Comparison of ENCODE assay signal across 1 cellular context in genomic region chr12:110314308-110314707, GRCh38.
TF ChIP-seq lines count a peak whose summit lies in the region.

No MANE protein-coding gene starts in this region.

TF ChIP-seq in K562, 482 proteins besides CTCF, POLR2A, EP300 and RAD21 (continued from another document):
- TF ChIP-seq ZNF639 (CRISPR knock-in tag; conservative IDR thresholded peaks at IDR 0.05 in 1 of 2, IDR thresholded peaks at IDR 0.05 in 1 of 2), result peak in 1 of 2 experiments; percentile 26; a peak in 1 of 4 replicates
- no peak for TF ChIP-seq NUFIP1 (IDR thresholded peaks at IDR 0.05; ENCODE audit: partially characterized antibody)
- TF ChIP-seq CEBPB (tag; IDR thresholded peaks at IDR 0.05), result peak; percentile 91
- no peak for TF ChIP-seq ZFPM2 (CRISPR knock-in tag; IDR thresholded peaks at IDR 0.05)
- TF ChIP-seq JUND (IDR thresholded peaks at IDR 0.05; ENCODE audit: borderline replicate concordance, low read depth, low read length), result peak; percentile 43; the same call in 1 of the 2 replicates
- TF ChIP-seq JUND (tag; IDR thresholded peaks at IDR 0.05; ENCODE audit: borderline replicate concordance, low read depth, low read length), result no peak
- TF ChIP-seq ARID1B (IDR thresholded peaks at IDR 0.05), result peak; percentile 13; the same call in 1 of the 2 replicates
- no peak for TF ChIP-seq NR4A1 (CRISPR knock-in tag; IDR thresholded peaks at IDR 0.05)
- TF ChIP-seq NR4A1 (tag; IDR thresholded peaks at IDR 0.05), result no peak
- TF ChIP-seq XRCC5 (IDR thresholded peaks at IDR 0.05; ENCODE audit: low read depth, low read length), result no peak
- TF ChIP-seq ATF4 (CRISPR knock-in tag; IDR thresholded peaks at IDR 0.05), result no peak
- TF ChIP-seq ZKSCAN8 (CRISPR knock-in tag; IDR thresholded peaks at IDR 0.05), result peak; percentile 69; the same call in 1 of the 2 replicates
- TF ChIP-seq FOSL1 (tag; conservative IDR thresholded peaks at IDR 0.05), result peak; percentile 89
- TF ChIP-seq ZNF395 (CRISPR knock-in tag; IDR thresholded peaks at IDR 0.05), result no peak
- no peak for TF ChIP-seq ZNF253 (CRISPR knock-in tag; conservative IDR thresholded peaks at IDR 0.05)
- TF ChIP-seq JUN (IDR thresholded peaks at IDR 0.05; ENCODE audit: borderline replicate concordance, low read depth, low read length), result no peak
- 0 out of 2 replicates have a peak, but pooled peaks have one; percentile 14 for TF ChIP-seq JUN (CRISPR knock-in tag; IDR thresholded peaks at IDR 0.05; ENCODE audit: borderline replicate concordance)
- TF ChIP-seq CBFA2T2 (conservative IDR thresholded peaks at IDR 0.05), result 0 out of 2 replicates have a peak, but pooled peaks have one; percentile 6
- TF ChIP-seq ZNF766 (CRISPR knock-in tag; conservative IDR thresholded peaks at IDR 0.05), result 0 out of 2 replicates have a peak, but pooled peaks have one; percentile 23
- no peak for TF ChIP-seq ZNF551 (CRISPR knock-in tag; IDR thresholded peaks at IDR 0.05)
- no peak for TF ChIP-seq TAF9B (IDR thresholded peaks at IDR 0.05; ENCODE audit: partially characterized antibody)
- no peak for TF ChIP-seq PCBP1 (IDR thresholded peaks at IDR 0.05; ENCODE audit: low read depth, low read length, poor library complexity, severe bottlenecking)
